In genomic region chr11:126132319-126132718, GRCh38 we compare ENCODE assay signal across 10 cellular contexts.
DNase-seq lines count a peak whose midpoint lies in the region; TF ChIP-seq lines count a peak whose summit lies in the region.
"Had no signal": no experiment of that assay in that cellular context is flagged by ENCODE, and none has a peak within 500 bp of the region (broad histone marks: within the 10 kb centered on the region; RNA-seq: fewer than 3 reads in every experiment).

No MANE protein-coding gene starts in this region.

- no peak for TF ChIP-seq POLR2A in Peyer's patch (IDR thresholded peaks at IDR 0.05)

- H3K9ac ChIP-seq in mesenchymal stem cell (ENCODE audit: low read length): peak overlapping the region; percentile 39
- H3K9ac ChIP-seq: BLaER1 had no signal

- no peak overlapping the region for H3K14ac ChIP-seq in mesenchymal stem cell (ENCODE audit: low read length in 2 of 2)

- H3K79me1 ChIP-seq in mesenchymal stem cell (replicated peaks; ENCODE audit: low read length, poor library complexity, severe bottlenecking): no peaks in the 10 kb centered on the region

- H3K4me1 ChIP-seq in mesenchymal stem cell (ENCODE audit: control insufficient read depth, insufficient read depth, low read depth, low read length) (peaks cover 9% of the 10 kb centered on the region), Peyer's patch (peaks cover 0 to 8% (median 0%) of the 10 kb centered on the region in 4 donors)
- H3K4me1 ChIP-seq: BLaER1 had no signal

- 63% methylated on average over 3 of the region's 3 CpGs for WGBS in mesenchymal stem cell

- H2BK15ac ChIP-seq in mesenchymal stem cell (ENCODE audit: low read depth, poor library complexity, severe bottlenecking): no peak overlapping the region

- TF ChIP-seq CTCF in AG10803 (conservative IDR thresholded peaks at IDR 0.05; ENCODE audit: low read length) (0 out of 2 replicates have a peak, but pooled peaks have one; percentile 14), Peyer's patch (IDR thresholded peaks at IDR 0.05) (no peak)

- H3K27ac ChIP-seq in mesenchymal stem cell (ENCODE audit: low read length, poor library complexity, severe bottlenecking) (no peak overlapping the region), Peyer's patch (no peak overlapping the region)
- H3K27ac ChIP-seq: BLaER1 had no signal

- no peak overlapping the region for H3K4me2 ChIP-seq in mesenchymal stem cell (ENCODE audit: low read length, poor library complexity, severe bottlenecking)
- H3K4me2 ChIP-seq: BLaER1 had no signal

- H3K27me3 ChIP-seq in mesenchymal stem cell (ENCODE audit: control insufficient read depth in 1 of 2, insufficient read depth in 1 of 2, low read length in 2 of 2) (peaks cover 0 to 87% of the 10 kb centered on the region in 2 experiments), Peyer's patch (no peaks in the 10 kb centered on the region)
- H3K27me3 ChIP-seq: BLaER1 had no signal

- H2BK12ac ChIP-seq in mesenchymal stem cell (ENCODE audit: low read length in 2 of 2): no peak overlapping the region

- H3K4me3 ChIP-seq in AG10803 (ENCODE audit: low read length): no peak overlapping the region
- H3K4me3 ChIP-seq in mesenchymal stem cell (ENCODE audit: insufficient read depth in 1 of 2, low read depth in 1 of 2, low read length in 2 of 2): no peak overlapping the region
- no peak overlapping the region for H3K4me3 ChIP-seq in Peyer's patch
- H3K4me3 ChIP-seq: BLaER1 had no signal

- H3K4ac ChIP-seq in mesenchymal stem cell (ENCODE audit: low read depth in 1 of 2, low read length in 2 of 2): no peak overlapping the region

- H3K36me3 ChIP-seq in mesenchymal stem cell (ENCODE audit: control insufficient read depth in 1 of 2, insufficient read depth in 2 of 2, low read depth in 1 of 2, low read length in 2 of 2) (no peaks in the 10 kb centered on the region), Peyer's patch (no peaks in the 10 kb centered on the region)

- DNase-seq in AG10803 (ENCODE audit: low read depth): peak; percentile 62
- DNase-seq in M059J (ENCODE audit: low read depth): peak; percentile 69
- DNase-seq in cerebellar cortex (ENCODE audit: low spot score): peak; percentile 95
- no peak for DNase-seq in mesenchymal stem cell
- DNase-seq in Peyer's patch: no peak
- no peak for DNase-seq in T1000 (lab: John Stamatoyannopoulos, UW)
- no peak for DNase-seq in stimulated activated CD4-positive, alpha-beta T cell treated with anti-CD3 and anti-CD28 coated beads, Interleukin-4, amount 100 ng/mL, for 4 hours
- no peak for DNase-seq in GF-D8 (lab: John Stamatoyannopoulos, UW)
- DNase-seq: KBM-7 had no signal

- no peak overlapping the region for H3K18ac ChIP-seq in mesenchymal stem cell (ENCODE audit: low read depth in 1 of 2, low read length in 2 of 2)

- H2BK5ac ChIP-seq in mesenchymal stem cell (ENCODE audit: low read depth, low read length, poor library complexity, severe bottlenecking): no peak overlapping the region

- H2BK120ac ChIP-seq in mesenchymal stem cell (ENCODE audit: low read depth, low read length): no peak overlapping the region

- no peak overlapping the region for H4K91ac ChIP-seq in mesenchymal stem cell (ENCODE audit: low read length)

- H4K8ac ChIP-seq in mesenchymal stem cell (ENCODE audit: low read length): no peak overlapping the region

- H3K23ac ChIP-seq in mesenchymal stem cell (ENCODE audit: low read length in 2 of 2): no peak overlapping the region

- H3K9me3 ChIP-seq in mesenchymal stem cell (ENCODE audit: control insufficient read depth, low read length) (no peaks in the 10 kb centered on the region), Peyer's patch (no peaks in the 10 kb centered on the region)
- H3K9me3 ChIP-seq: BLaER1 had no signal

- H2AFZ ChIP-seq in mesenchymal stem cell (ENCODE audit: low read depth, low read length): no peak overlapping the region

- no peak overlapping the region for H2AK5ac ChIP-seq in mesenchymal stem cell (ENCODE audit: low read length, severe bottlenecking)

Comparison
In these comparisons a context has a peak if more than half of its experiments do, and no peak if none do; other contexts are left out.
1. DNase-seq: peak in AG10803 (single experiment), M059J (single experiment) and cerebellar cortex (single experiment); none in mesenchymal stem cell (single experiment), Peyer's patch (0 of 3), T1000 (single experiment), stimulated activated CD4-positive, alpha-beta T cell treated with anti-CD3 and anti-CD28 coated beads, Interleukin-4, amount 100 ng/mL, for 4 hours (0 of 2) and GF-D8 (single experiment).